In genomic region chr20:50625986-50626677, GRCh38 we compare ENCODE assay signal across 8 cellular contexts.
A peak's percentile ranks its signal among the peaks of the same experiment; 100 is the strongest.
DNase-seq lines count a peak whose midpoint lies in the region; ATAC-seq and TF ChIP-seq lines count a peak whose summit lies in the region.

No MANE protein-coding gene starts in this region.

- ATAC-seq in activated CD8-positive, alpha-beta memory T cell treated with anti-CD3 and anti-CD28 coated beads, Interleukin-2, amount 10 ng/mL, durations not matched to agents 7 days and 5 days, result peak; percentile 61
- peak; percentile 59 for ATAC-seq in right cardiac atrium
- ATAC-seq in effector memory CD8-positive, alpha-beta T cell (replicated peaks), result no peak
- ATAC-seq in HG02610 (IDR thresholded peaks at IDR 0.05; ENCODE audit: unreplicated experiment), result no peak

- peaks cover under 1% of the 10 kb centered on the region for H3K9me3 ChIP-seq in right cardiac atrium (ENCODE audit: control insufficient read depth, low read length)

- DNase-seq in GM10266 (ENCODE audit: extremely low spot score) (no peak), NCI-H128 (lab: John Stamatoyannopoulos, UW; ENCODE audit: unreplicated experiment) (peak; percentile 25), right cardiac atrium (peak; percentile 64 to 83 (median 75)), cerebellar nuclear complex (lab: John Stamatoyannopoulos, UW) (no peak)
- peak; percentile 47 for DNase-seq in activated CD8-positive, alpha-beta memory T cell treated with anti-CD3 and anti-CD28 coated beads, Interleukin-2, amount 10 ng/mL, durations not matched to agents 7 days and 5 days
- DNase-seq in stimulated activated CD8-positive, alpha-beta memory T cell treated with anti-CD3 and anti-CD28 coated beads, Interleukin-4, amount 100 ng/mL, for 24 hours (ENCODE audit: low read depth), result peak; percentile 5
- no peak for DNase-seq in effector memory CD8-positive, alpha-beta T cell

- no peaks in the 10 kb centered on the region for H3K4me1 Mint-ChIP-seq in activated CD8-positive, alpha-beta memory T cell treated with anti-CD3 and anti-CD28 coated beads, Interleukin-2, amount 10 ng/mL, durations not matched to agents 7 days and 5 days
- H3K4me1 Mint-ChIP-seq in effector memory CD8-positive, alpha-beta T cell (ENCODE audit: low read depth in 2 of 2), result no peaks in the 10 kb centered on the region

- H3K27me3 ChIP-seq in right cardiac atrium (ENCODE audit: control insufficient read depth, insufficient read depth), result no peaks in the 10 kb centered on the region

- intact Hi-C loops in right cardiac atrium (cut with DNase I), result loop anchor here in 3 of 4 donors (10.0 kb wide), 3 partner anchors 79 to 119 kb away; no protein-coding TSS in a partner anchor

- no peaks in the 10 kb centered on the region for H3K9me3 Mint-ChIP-seq in activated CD8-positive, alpha-beta memory T cell treated with anti-CD3 and anti-CD28 coated beads, Interleukin-2, amount 10 ng/mL, durations not matched to agents 7 days and 5 days (ENCODE audit: low read depth)
- no peaks in the 10 kb centered on the region for H3K9me3 Mint-ChIP-seq in effector memory CD8-positive, alpha-beta T cell

- TF ChIP-seq CTCF in GM10266 (IDR thresholded peaks at IDR 0.05; ENCODE audit: control insufficient read depth, insufficient read depth, low read depth, missing control alignments), result peak; percentile 48

- 38% methylated on average over 15 of the region's 15 CpGs for WGBS in right cardiac atrium

- no peak overlapping the region for H3K27ac Mint-ChIP-seq in activated CD8-positive, alpha-beta memory T cell treated with anti-CD3 and anti-CD28 coated beads, Interleukin-2, amount 10 ng/mL, durations not matched to agents 7 days and 5 days
- H3K27ac Mint-ChIP-seq in effector memory CD8-positive, alpha-beta T cell, result no peak overlapping the region

- no peak overlapping the region for H3K4me3 Mint-ChIP-seq in activated CD8-positive, alpha-beta memory T cell treated with anti-CD3 and anti-CD28 coated beads, Interleukin-2, amount 10 ng/mL, durations not matched to agents 7 days and 5 days
- no peak overlapping the region for H3K4me3 Mint-ChIP-seq in effector memory CD8-positive, alpha-beta T cell

- H3K36me3 Mint-ChIP-seq in activated CD8-positive, alpha-beta memory T cell treated with anti-CD3 and anti-CD28 coated beads, Interleukin-2, amount 10 ng/mL, durations not matched to agents 7 days and 5 days, result no peaks in the 10 kb centered on the region
- no peaks in the 10 kb centered on the region for H3K36me3 Mint-ChIP-seq in effector memory CD8-positive, alpha-beta T cell (ENCODE audit: insufficient read depth)

- H3K4me3 ChIP-seq in right cardiac atrium (ENCODE audit: low read length), result no peak overlapping the region

- no peaks in the 10 kb centered on the region for H3K27me3 Mint-ChIP-seq in activated CD8-positive, alpha-beta memory T cell treated with anti-CD3 and anti-CD28 coated beads, Interleukin-2, amount 10 ng/mL, durations not matched to agents 7 days and 5 days
- H3K27me3 Mint-ChIP-seq in effector memory CD8-positive, alpha-beta T cell, result peaks cover 11 to 43% of the 10 kb centered on the region in 2 donors

- peaks cover 2% of the 10 kb centered on the region for H3K4me1 ChIP-seq in right cardiac atrium (ENCODE audit: control insufficient read depth, insufficient read depth, low read length)

- CTCF ChIA-PET in activated CD8-positive, alpha-beta memory T cell treated with anti-CD3 and anti-CD28 coated beads, Interleukin-2, amount 10 ng/mL, durations not matched to agents 7 days and 5 days (lab: Charles Lee), result interaction anchor here (0.6 to 2.2 kb wide), 9 partner anchors 10 to 127 kb away, joined by 3 to 18 read pairs (median 4); no protein-coding TSS in a partner anchor

- H3K27ac ChIP-seq in right cardiac atrium (ENCODE audit: low read length), result no peak overlapping the region

Comparison
In these comparisons a context has a peak if more than half of its experiments do, and no peak if none do; other contexts are left out.
1. DNase-seq: peak in NCI-H128 (single experiment), activated CD8-positive, alpha-beta memory T cell treated with anti-CD3 and anti-CD28 coated beads, Interleukin-2, amount 10 ng/mL, durations not matched to agents 7 days and 5 days (single experiment), right cardiac atrium (3 of 3) and stimulated activated CD8-positive, alpha-beta memory T cell treated with anti-CD3 and anti-CD28 coated beads, Interleukin-4, amount 100 ng/mL, for 24 hours (single experiment); none in GM10266 (single experiment), effector memory CD8-positive, alpha-beta T cell (0 of 3) and cerebellar nuclear complex (0 of 2).
2. ATAC-seq: peak in activated CD8-positive, alpha-beta memory T cell treated with anti-CD3 and anti-CD28 coated beads, Interleukin-2, amount 10 ng/mL, durations not matched to agents 7 days and 5 days (single experiment) and right cardiac atrium (2 of 2); none in effector memory CD8-positive, alpha-beta T cell (single experiment) and HG02610 (single experiment).